ENCODE assay signal across 8 cellular contexts in genomic region chr4:102343964-102344519, GRCh38. TPM values are rescaled to one million over a fixed set of nuclear protein-coding genes. Genes with fewer than 3 reads are reported as not detected.
A peak's percentile ranks its signal among the peaks of the same experiment; 100 is the strongest.
DNase-seq lines count a peak whose midpoint lies in the region; ATAC-seq and TF ChIP-seq lines count a peak whose summit lies in the region.

No MANE protein-coding gene starts in this region.

- H3K4me3 ChIP-seq in WERI-Rb-1 (ENCODE audit: low read depth, low read length) (peak overlapping the region; percentile 90), epithelial cell of proximal tubule (ENCODE audit: low read depth, low read length) (peak overlapping the region; percentile 78)

- no peaks in the 10 kb centered on the region for H3K27me3 ChIP-seq in WERI-Rb-1 (ENCODE audit: insufficient read depth, low read depth, severe bottlenecking)

- peak overlapping the region; percentile 99 for H3K27ac ChIP-seq in C4-2B
- peak overlapping the region; percentile 83 for H3K27ac ChIP-seq in WERI-Rb-1

- DNase-seq in WERI-Rb-1 (no peak), epithelial cell of proximal tubule (ENCODE audit: low read depth) (no peak), omental fat pad (ENCODE audit: low spot score) (no peak), NCI-H2081 treated with DMSO at 0.1 percent for 48 hours (lab: John Stamatoyannopoulos, UW) (no peak), OCI-M2 (lab: John Stamatoyannopoulos, UW; ENCODE audit: unreplicated experiment) (no peak)

- no peaks in the 10 kb centered on the region for H3K9me3 ChIP-seq in WERI-Rb-1 (ENCODE audit: severe bottlenecking)

- peaks cover 4% of the 10 kb centered on the region for H3K36me3 ChIP-seq in WERI-Rb-1

- TF ChIP-seq CTCF in C4-2B (conservative IDR thresholded peaks at IDR 0.05) (no peak), WERI-Rb-1 (IDR thresholded peaks at IDR 0.05; ENCODE audit: low read depth, low read length) (no peak), epithelial cell of proximal tubule (conservative IDR thresholded peaks at IDR 0.05; ENCODE audit: low read depth, low read length) (no peak), omental fat pad (IDR thresholded peaks at IDR 0.05) (no peak)

- ATAC-seq in GM19455 (IDR thresholded peaks at IDR 0.05; ENCODE audit: unreplicated experiment), result peak; percentile 48
- ATAC-seq in HG03571 (IDR thresholded peaks at IDR 0.05; ENCODE audit: unreplicated experiment), result peak; percentile 36
- peak; percentile 61 for ATAC-seq in omental fat pad (ENCODE audit: low FRiP score)

RNA-seq across cellular contexts. Expression of gene SLC39A8, which starts 1.2 kb away (rescaled TPM):
- total RNA-seq in epithelial cell of proximal tubule (6.6 and 18.9 TPM in 2 replicates), omental fat pad (100 to 1,000 TPM in 3 of 4 donors, 1 to 10 TPM in 1; 9.3 to 238 (median 147) TPM)
